Comparison of ENCODE assay signal across 18 cellular contexts in genomic region chr3:193295985-193296384, GRCh38. TPM values are rescaled to one million over a fixed set of nuclear protein-coding genes. Genes with fewer than 3 reads are reported as not detected.
DNase-seq lines count a peak whose midpoint lies in the region; ATAC-seq and TF ChIP-seq lines count a peak whose summit lies in the region.
"Had no signal": no experiment of that assay in that cellular context is flagged by ENCODE, and none has a peak within 500 bp of the region (broad histone marks: within the 10 kb centered on the region; RNA-seq: fewer than 3 reads in every experiment).

No MANE protein-coding gene starts in this region.

- H3K4me1 ChIP-seq in H9 (ENCODE audit: insufficient read depth, low read length) = no peaks in the 10 kb centered on the region
- H3K4me1 ChIP-seq: BLaER1 had no signal

- POLR2A ChIA-PET in WTC11 (lab: Charles Lee) = no interaction called here

- H2BK12ac ChIP-seq in H9 (ENCODE audit: insufficient read length, low read depth, low read length) = no peak overlapping the region

- no peak overlapping the region for H3K9ac ChIP-seq in H9 (ENCODE audit: extremely low read depth, insufficient read length, low read length)
- H3K9ac ChIP-seq: BLaER1 had no signal

- DNase-seq in H9 (no peak), WTC11 (ENCODE audit: low spot score) (no peak), amygdala (lab: John Stamatoyannopoulos, UW) (no peak), RPMI8226 (no peak)
- DNase-seq: Calu3; CD4-positive, alpha-beta T cell; COR-L47; DMS53; DMS79 treated with DMSO at 0.1 percent for 48 hours; GF-D8; GOT3; H7 had no signal

- no CpG with 5 or more reads among the region's 2 CpGs for WGBS in H9 (ENCODE audit: extremely low coverage, insufficient read length, low lambda C conversion rate)

- ATAC-seq in WTC11 (peak; percentile 83), esophagus mucosa (peak; percentile 44), GM18909 (IDR thresholded peaks at IDR 0.05; ENCODE audit: poor library complexity, unreplicated experiment) (no peak)
- ATAC-seq: HCT116 had no signal

- no peak overlapping the region for H2BK15ac ChIP-seq in H9 (ENCODE audit: low read depth, low read length)

- no peak overlapping the region for H4K91ac ChIP-seq in H9 (ENCODE audit: insufficient read length, low read depth, low read length)

- CTCF ChIA-PET in WTC11 (lab: Charles Lee) = interaction anchor here (0.5 to 0.6 kb wide), 2 partner anchors 66 to 91 kb away, joined by 3 to 4 read pairs; no protein-coding TSS in a partner anchor

- no peak overlapping the region for H3K14ac ChIP-seq in H9 (ENCODE audit: insufficient read depth, low read length)

- no peak overlapping the region for H2BK5ac ChIP-seq in H9 (ENCODE audit: insufficient read length, low read length)

- H2BK120ac ChIP-seq in H9 (ENCODE audit: low read depth, low read length, poor library complexity, severe bottlenecking) = no peak overlapping the region

- H3K56ac ChIP-seq in H9 (ENCODE audit: insufficient read length, low read depth, low read length) = no peak overlapping the region

- no peaks in the 10 kb centered on the region for H3K23me2 ChIP-seq in H9 (ENCODE audit: insufficient read length, low read depth, low read length, poor library complexity, severe bottlenecking)

- peak; percentile 30; the same call in 2 of the 3 replicates for TF ChIP-seq CTCF in H9 (conservative IDR thresholded peaks at IDR 0.05)
- TF ChIP-seq CTCF in WTC11 (IDR thresholded peaks at IDR 0.05) = no peak

- H3K79me1 ChIP-seq in H9 (ENCODE audit: insufficient read depth, low read depth, low read length, poor library complexity, severe bottlenecking) = no peaks in the 10 kb centered on the region

- no peaks in the 10 kb centered on the region for H3K4me1 Mint-ChIP-seq in H9
- no peaks in the 10 kb centered on the region for H3K4me1 Mint-ChIP-seq in WTC11

- H3K79me2 ChIP-seq in H9 (ENCODE audit: insufficient read depth, low read length) = no peaks in the 10 kb centered on the region

- H3K27me3 ChIP-seq in H9 (ENCODE audit: insufficient read depth, low read length) = no peaks in the 10 kb centered on the region
- H3K27me3 ChIP-seq: BLaER1 had no signal

- H3K9me3 Mint-ChIP-seq in H9 (peaks cover 27 to 36% of the 10 kb centered on the region in 2 experiments), WTC11 (peaks cover 42% of the 10 kb centered on the region)

- no peak overlapping the region for H4K8ac ChIP-seq in H9 (replicated peaks; ENCODE audit: insufficient read length, low read depth, low read length)

- no peaks in the 10 kb centered on the region for H4K20me1 ChIP-seq in H9 (ENCODE audit: control insufficient read depth, insufficient read depth, insufficient read length)
- H4K20me1 ChIP-seq: BLaER1 had no signal

- no peak overlapping the region for H3K18ac ChIP-seq in H9 (ENCODE audit: insufficient read length, low read depth, low read length)

- H3K4me3 Mint-ChIP-seq in H9 (no peak overlapping the region), WTC11 (no peak overlapping the region)
- H3K4me3 Mint-ChIP-seq: CD4-positive, alpha-beta T cell had no signal

- no peak overlapping the region for H3K4me2 ChIP-seq in H9 (ENCODE audit: insufficient read depth, insufficient read length, low read length)
- H3K4me2 ChIP-seq: BLaER1 had no signal

- H2BK20ac ChIP-seq in H9 (ENCODE audit: low read depth, low read length, poor library complexity, severe bottlenecking) = no peak overlapping the region

- H3K27ac ChIP-seq in H9 (ENCODE audit: insufficient read length, low read depth, low read length) = no peak overlapping the region
- H3K27ac ChIP-seq: BLaER1, C4-2B had no signal

- H3K27me3 Mint-ChIP-seq in H9 (ENCODE audit: low read depth) (no peaks in the 10 kb centered on the region), WTC11 (ENCODE audit: low read depth) (no peaks in the 10 kb centered on the region)

- peaks cover 14% of the 10 kb centered on the region for H3K9me3 ChIP-seq in H9 (ENCODE audit: control insufficient read depth, low read depth, low read length)

- H3K23ac ChIP-seq in H9 (ENCODE audit: insufficient read length, low read depth, low read length) = no peak overlapping the region

- H2AFZ ChIP-seq in H9 (ENCODE audit: low read length) = no peak overlapping the region

- no peak overlapping the region for H2AK5ac ChIP-seq in H9 (ENCODE audit: insufficient read length, low read length)

- H3K36me3 Mint-ChIP-seq in H9 (ENCODE audit: insufficient read depth in 1 of 3, low read depth in 3 of 3) = peaks cover 6 to 20% (median 9%) of the 10 kb centered on the region in 3 experiments
- peaks cover 24% of the 10 kb centered on the region for H3K36me3 Mint-ChIP-seq in WTC11

- H3T11ph ChIP-seq in H9 (ENCODE audit: low read length) = no peak overlapping the region

- no peak overlapping the region for H4K5ac ChIP-seq in H9 (ENCODE audit: insufficient read length, low read depth, low read length)

- no peak overlapping the region for H3K4ac ChIP-seq in H9 (ENCODE audit: low read depth, low read length)

- H3K27ac Mint-ChIP-seq in H9 (no peak overlapping the region), WTC11 (no peak overlapping the region)
- H3K27ac Mint-ChIP-seq: CD4-positive, alpha-beta T cell had no signal

TF ChIP-seq in WTC11, 78 proteins besides CTCF, POLR2A, EP300 and RAD21:
- no peak for TF ChIP-seq CBFB (CRISPR knock-in tag; IDR thresholded peaks at IDR 0.05; ENCODE audit: low read depth)

RNA-seq across cellular contexts. Expression of gene PLAAT1, which starts 55.0 kb away (rescaled TPM):
- total RNA-seq in H9 (2021) (4.4 and 5.6 TPM in 2 replicates), WTC11 (2021) (3.9 to 5.0 TPM (median 4.8 TPM) in 3 replicates), esophagus mucosa (7.4 TPM)
- total RNA-seq: CD4-positive, alpha-beta T cell; G401 had no signal
